ENCODE assay signal across 31 cellular contexts in genomic region chr12:104190641-104191176, GRCh38.
"Had no signal": no experiment of that assay in that cellular context is flagged by ENCODE, and none has a peak within 500 bp of the region (broad histone marks: within the 10 kb centered on the region; RNA-seq: fewer than 3 reads in every experiment).

No MANE protein-coding gene starts in this region.

- H3K9me3 Mint-ChIP-seq: activated CD4-positive, alpha-beta memory T cell treated with anti-CD3 and anti-CD28 coated beads, Interleukin-2, amount 10 ng/mL, durations not matched to agents 7 days and 5 days; activated naive CD4-positive, alpha-beta T cell treated with anti-CD3 and anti-CD28 coated beads, Interleukin-2, amount 10 ng/mL, durations not matched to agents 7 days and 5 days; activated naive CD8-positive, alpha-beta T cell treated with anti-CD3 and anti-CD28 coated beads, Interleukin-2, amount 50 U/mL, for 24 hours had no signal

- H3K27me3 ChIP-seq: brain microvascular endothelial cell, Peyer's patch had no signal

- DNase-seq: activated CD4-positive, alpha-beta memory T cell treated with anti-CD3 and anti-CD28 coated beads, Interleukin-2, amount 10 ng/mL, durations not matched to agents 7 days and 5 days; activated CD4-positive, alpha-beta T cell treated with anti-CD3 and anti-CD28 coated beads for 1 hour; activated CD4-positive, alpha-beta T cell treated with anti-CD3 and anti-CD28 coated beads for 48 hours; activated CD4-positive, CD25-positive, alpha-beta regulatory T cell; activated effector memory CD4-positive, alpha-beta T cell treated with Interleukin-2 at 50 U/mL for 16 hours; activated naive CD4-positive, alpha-beta T cell treated with anti-CD3 and anti-CD28 coated beads, Interleukin-2, amount 10 ng/mL, durations not matched to agents 7 days and 5 days; activated naive CD8-positive, alpha-beta T cell treated with anti-CD3 and anti-CD28 coated beads, Interleukin-2, amount 50 U/mL, for 24 hours; activated T-cell treated with anti-CD3 and anti-CD28 coated beads, Interleukin-2, amount 50 U/mL, for 48 hours; aorta; brain microvascular endothelial cell; central memory CD4-positive, alpha-beta T cell; NCI-H1048; NCI-H1105 treated with DMSO at 0.1 percent for 48 hours; NCI-H1436; NCI-H1694; NCI-H1930; NCI-H2081 treated with DMSO at 0.1 percent for 48 hours; NCI-H446 treated with DMSO at 0.1 percent for 48 hours; NCI-H524; NK-92 treated with Interleukin-12 subunit alpha and Interleukin-12 subunit beta, amount 100 ng/mL, for 24 hours; Peyer's patch; SIG-M5; SW 1271; T-helper 1 cell; T-helper 2 cell; T-helper 9 cell had no signal

- H3K27ac ChIP-seq: brain microvascular endothelial cell, Peyer's patch, RWPE1, VCaP had no signal

- H3K36me3 ChIP-seq: brain microvascular endothelial cell, Peyer's patch had no signal

- H3K4me1 ChIP-seq: Peyer's patch had no signal

- H3K4me1 Mint-ChIP-seq: activated CD4-positive, alpha-beta memory T cell treated with anti-CD3 and anti-CD28 coated beads, Interleukin-2, amount 10 ng/mL, durations not matched to agents 7 days and 5 days; activated naive CD4-positive, alpha-beta T cell treated with anti-CD3 and anti-CD28 coated beads, Interleukin-2, amount 10 ng/mL, durations not matched to agents 7 days and 5 days had no signal

- H3K9me3 ChIP-seq: Peyer's patch had no signal

- H3K27me3 Mint-ChIP-seq: activated naive CD8-positive, alpha-beta T cell had no signal

- H3K4me3 ChIP-seq: Peyer's patch had no signal

- H3K27ac Mint-ChIP-seq: activated CD4-positive, alpha-beta memory T cell treated with anti-CD3 and anti-CD28 coated beads, Interleukin-2, amount 10 ng/mL, durations not matched to agents 7 days and 5 days; activated naive CD4-positive, alpha-beta T cell treated with anti-CD3 and anti-CD28 coated beads, Interleukin-2, amount 10 ng/mL, durations not matched to agents 7 days and 5 days; activated naive CD8-positive, alpha-beta T cell; activated naive CD8-positive, alpha-beta T cell treated with anti-CD3 and anti-CD28 coated beads, Interleukin-2, amount 50 U/mL, for 24 hours had no signal

- H3K36me3 Mint-ChIP-seq: activated naive CD4-positive, alpha-beta T cell treated with anti-CD3 and anti-CD28 coated beads, Interleukin-2, amount 10 ng/mL, durations not matched to agents 7 days and 5 days; activated naive CD8-positive, alpha-beta T cell had no signal

- H3K4me3 Mint-ChIP-seq: activated CD4-positive, alpha-beta memory T cell treated with anti-CD3 and anti-CD28 coated beads, Interleukin-2, amount 10 ng/mL, durations not matched to agents 7 days and 5 days; activated naive CD4-positive, alpha-beta T cell treated with anti-CD3 and anti-CD28 coated beads, Interleukin-2, amount 10 ng/mL, durations not matched to agents 7 days and 5 days; activated naive CD8-positive, alpha-beta T cell; activated naive CD8-positive, alpha-beta T cell treated with anti-CD3 and anti-CD28 coated beads, Interleukin-2, amount 50 U/mL, for 24 hours had no signal

- ATAC-seq: activated naive CD8-positive, alpha-beta T cell treated with anti-CD3 and anti-CD28 coated beads, Interleukin-2, amount 50 U/mL, for 24 hours; Right ventricle myocardium inferior had no signal

- FAIRE-seq: colon had no signal
